Comparison of ENCODE assay signal across 8 cellular contexts in genomic region chr15:38389924-38390542, GRCh38.
DNase-seq lines count a peak whose midpoint lies in the region; ATAC-seq and TF ChIP-seq lines count a peak whose summit lies in the region.

No MANE protein-coding gene starts in this region.

- CTCF ChIA-PET in WTC11 (lab: Charles Lee): interaction anchor here (0.8 to 2.0 kb wide), 5 partner anchors 332 to 399 kb away, joined by 3 to 6 read pairs (median 4); no protein-coding TSS in a partner anchor

- H3K27ac ChIP-seq in left lung: no peak overlapping the region

- no peaks in the 10 kb centered on the region for H3K9me3 ChIP-seq in left lung

- H3K36me3 Mint-ChIP-seq in WTC11: no peaks in the 10 kb centered on the region

- POLR2A ChIA-PET in WTC11 (lab: Charles Lee): no interaction called here

- no peaks in the 10 kb centered on the region for H3K36me3 ChIP-seq in left lung

- H3K4me3 Mint-ChIP-seq in WTC11: no peak overlapping the region

- peak; percentile 29 for DNase-seq in GM04504 (ENCODE audit: low read depth)
- DNase-seq in LoVo (ENCODE audit: low spot score): peak; percentile 66
- peak; percentile 84 for DNase-seq in WTC11 (ENCODE audit: low spot score)
- peak; percentile 24 for DNase-seq in central memory CD4-positive, alpha-beta T cell
- DNase-seq in left lung: peak in 1 of 2 donors; percentile 38
- peak; percentile 37 for DNase-seq in stimulated activated CD8-positive, alpha-beta memory T cell treated with anti-CD3 and anti-CD28 coated beads, Interleukin-15, amount 100 ng/mL, for 1 hour (ENCODE audit: low read depth)
- DNase-seq in middle frontal gyrus (ENCODE audit: extremely low spot score, low spot score): no peak

- intact Hi-C loops in left lung (cut with DNase I): no loop called here

- ATAC-seq in GM21619 (IDR thresholded peaks at IDR 0.05; ENCODE audit: unreplicated experiment): peak; percentile 82
- peak; percentile 92 for ATAC-seq in WTC11
- peak; percentile 99 for ATAC-seq in left lung

- no peaks in the 10 kb centered on the region for H3K27me3 Mint-ChIP-seq in WTC11 (ENCODE audit: low read depth)

- peaks cover 5% of the 10 kb centered on the region for H3K4me1 Mint-ChIP-seq in WTC11

- no peak overlapping the region for H3K4me3 ChIP-seq in left lung

- no peaks in the 10 kb centered on the region for H3K27me3 ChIP-seq in left lung

- no peaks in the 10 kb centered on the region for H3K4me1 ChIP-seq in left lung

- TF ChIP-seq CTCF in WTC11 (IDR thresholded peaks at IDR 0.05) (peak; percentile 71), left lung (IDR thresholded peaks at IDR 0.05) (peak; percentile 79 to 84)

- H3K9me3 Mint-ChIP-seq in WTC11: peaks cover 14% of the 10 kb centered on the region

- no peak overlapping the region for H3K27ac Mint-ChIP-seq in WTC11

TF ChIP-seq in WTC11, 78 proteins besides CTCF, POLR2A, EP300 and RAD21:
- TF ChIP-seq ARID4B (CRISPR knock-in tag; IDR thresholded peaks at IDR 0.05; ENCODE audit: borderline replicate concordance) (no peak), ZNF671 (CRISPR knock-in tag; IDR thresholded peaks at IDR 0.05) (no peak), GRHL2 (CRISPR knock-in tag; IDR thresholded peaks at IDR 0.05; ENCODE audit: insufficient replicate concordance, severe bottlenecking) (no peak), FOXJ3 (CRISPR knock-in tag; IDR thresholded peaks at IDR 0.05; ENCODE audit: borderline replicate concordance) (no peak), IRF2 (CRISPR knock-in tag; IDR thresholded peaks at IDR 0.05; ENCODE audit: borderline replicate concordance, low read depth) (no peak), FOXP1 (CRISPR knock-in tag; IDR thresholded peaks at IDR 0.05; ENCODE audit: borderline replicate concordance) (no peak), PRRX2 (CRISPR knock-in tag; IDR thresholded peaks at IDR 0.05) (no peak), ZBTB21 (CRISPR knock-in tag; IDR thresholded peaks at IDR 0.05; ENCODE audit: borderline replicate concordance) (no peak), ZNF317 (CRISPR knock-in tag; IDR thresholded peaks at IDR 0.05; ENCODE audit: borderline replicate concordance, low read depth) (no peak), RELA (CRISPR knock-in tag; IDR thresholded peaks at IDR 0.05; ENCODE audit: borderline replicate concordance) (no peak), ZNF219 (CRISPR knock-in tag; IDR thresholded peaks at IDR 0.05; ENCODE audit: borderline replicate concordance) (no peak), MYBL2 (CRISPR knock-in tag; IDR thresholded peaks at IDR 0.05) (no peak), MXD4 (CRISPR knock-in tag; IDR thresholded peaks at IDR 0.05; ENCODE audit: borderline replicate concordance) (no peak), GTF2I (CRISPR knock-in tag; conservative IDR thresholded peaks at IDR 0.05) (no peak), ZNF396 (CRISPR knock-in tag; IDR thresholded peaks at IDR 0.05; ENCODE audit: borderline replicate concordance) (no peak)
- TF ChIP-seq, protein P1, sequence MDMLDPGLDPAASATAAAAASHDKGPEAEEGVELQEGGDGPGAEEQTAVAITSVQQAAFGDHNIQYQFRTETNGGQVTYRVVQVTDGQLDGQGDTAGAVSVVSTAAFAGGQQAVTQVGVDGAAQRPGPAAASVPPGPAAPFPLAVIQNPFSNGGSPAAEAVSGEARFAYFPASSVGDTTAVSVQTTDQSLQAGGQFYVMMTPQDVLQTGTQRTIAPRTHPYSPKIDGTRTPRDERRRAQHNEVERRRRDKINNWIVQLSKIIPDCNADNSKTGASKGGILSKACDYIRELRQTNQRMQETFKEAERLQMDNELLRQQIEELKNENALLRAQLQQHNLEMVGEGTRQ (CRISPR knock-in tag; IDR thresholded peaks at IDR 0.05): no peak
- TF ChIP-seq, protein P2, sequence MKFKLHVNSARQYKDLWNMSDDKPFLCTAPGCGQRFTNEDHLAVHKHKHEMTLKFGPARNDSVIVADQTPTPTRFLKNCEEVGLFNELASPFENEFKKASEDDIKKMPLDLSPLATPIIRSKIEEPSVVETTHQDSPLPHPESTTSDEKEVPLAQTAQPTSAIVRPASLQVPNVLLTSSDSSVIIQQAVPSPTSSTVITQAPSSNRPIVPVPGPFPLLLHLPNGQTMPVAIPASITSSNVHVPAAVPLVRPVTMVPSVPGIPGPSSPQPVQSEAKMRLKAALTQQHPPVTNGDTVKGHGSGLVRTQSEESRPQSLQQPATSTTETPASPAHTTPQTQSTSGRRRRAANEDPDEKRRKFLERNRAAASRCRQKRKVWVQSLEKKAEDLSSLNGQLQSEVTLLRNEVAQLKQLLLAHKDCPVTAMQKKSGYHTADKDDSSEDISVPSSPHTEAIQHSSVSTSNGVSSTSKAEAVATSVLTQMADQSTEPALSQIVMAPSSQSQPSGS (CRISPR knock-in tag; IDR thresholded peaks at IDR 0.05; ENCODE audit: borderline replicate concordance, low read depth): no peak
